In genomic region chr4:3497554-3498389, GRCh38 we compare ENCODE assay signal across 2 cellular contexts.
TF ChIP-seq lines count a peak whose summit lies in the region.

No MANE protein-coding gene starts in this region.

TF ChIP-seq in HCT116, 20 proteins besides CTCF, POLR2A, EP300 and RAD21:
- no peak for TF ChIP-seq ZFX (IDR thresholded peaks at IDR 0.05)
- TF ChIP-seq FOSL1 (IDR thresholded peaks at IDR 0.05; ENCODE audit: low read depth): no peak
- no peak for TF ChIP-seq YY1 (IDR thresholded peaks at IDR 0.05; ENCODE audit: extremely low read depth, insufficient replicate concordance, low read depth, low read length)
- TF ChIP-seq JUND (IDR thresholded peaks at IDR 0.05): no peak
- TF ChIP-seq ATF3 (IDR thresholded peaks at IDR 0.05): no peak
- TF ChIP-seq SRF (IDR thresholded peaks at IDR 0.05; ENCODE audit: low read depth): no peak
- TF ChIP-seq EGR1 (IDR thresholded peaks at IDR 0.05; ENCODE audit: low read depth): no peak
- no peak for TF ChIP-seq EZH2phosphoT487 (IDR thresholded peaks at IDR 0.05; ENCODE audit: borderline replicate concordance)

TF ChIP-seq in K562, 482 proteins besides CTCF, POLR2A, EP300 and RAD21:
- TF ChIP-seq HINFP (tag; conservative IDR thresholded peaks at IDR 0.05; ENCODE audit: low read depth) (no peak), REST (CRISPR knock-in tag; IDR thresholded peaks at IDR 0.05; ENCODE audit: low read depth) (no peak), TAL1 (IDR thresholded peaks at IDR 0.05) (no peak), ZNF431 (CRISPR knock-in tag; IDR thresholded peaks at IDR 0.05) (no peak), CSDE1 (IDR thresholded peaks at IDR 0.05) (no peak), HIVEP1 (CRISPR knock-in tag; IDR thresholded peaks at IDR 0.05) (no peak), GATA2 (CRISPR knock-in tag; IDR thresholded peaks at IDR 0.05) (no peak), ZBTB7A (IDR thresholded peaks at IDR 0.05; ENCODE audit: borderline replicate concordance, control insufficient read depth, low read depth, low read length) (no peak), POLR2H (tag; IDR thresholded peaks at IDR 0.05; ENCODE audit: low read depth) (no peak), HDAC8 (tag; IDR thresholded peaks at IDR 0.05) (no peak), HNRNPH1 (optimal IDR thresholded peaks at IDR 0.05; ENCODE audit: low read depth, low read length) (no peak), BDP1 (IDR thresholded peaks at IDR 0.05; ENCODE audit: insufficient read depth, insufficient read length) (no peak), ZNF584 (CRISPR knock-in tag; IDR thresholded peaks at IDR 0.05; ENCODE audit: low read depth) (no peak), MEIS2 (IDR thresholded peaks at IDR 0.05; ENCODE audit: partially characterized antibody) (no peak), WHSC1 (IDR thresholded peaks at IDR 0.05; ENCODE audit: low read length) (no peak), SRSF3 (IDR thresholded peaks at IDR 0.05; ENCODE audit: insufficient read depth, low read length) (no peak), TFAM (CRISPR knock-in tag; conservative IDR thresholded peaks at IDR 0.05) (no peak), NCOA2 (IDR thresholded peaks at IDR 0.05; ENCODE audit: partially characterized antibody in 2 of 2) (no peak), LEF1 (IDR thresholded peaks at IDR 0.05) (no peak), CREM (IDR thresholded peaks at IDR 0.05; ENCODE audit: low read depth) (no peak)
